Comparison of ENCODE assay signal across 8 cellular contexts in the genomic region with DNA sequence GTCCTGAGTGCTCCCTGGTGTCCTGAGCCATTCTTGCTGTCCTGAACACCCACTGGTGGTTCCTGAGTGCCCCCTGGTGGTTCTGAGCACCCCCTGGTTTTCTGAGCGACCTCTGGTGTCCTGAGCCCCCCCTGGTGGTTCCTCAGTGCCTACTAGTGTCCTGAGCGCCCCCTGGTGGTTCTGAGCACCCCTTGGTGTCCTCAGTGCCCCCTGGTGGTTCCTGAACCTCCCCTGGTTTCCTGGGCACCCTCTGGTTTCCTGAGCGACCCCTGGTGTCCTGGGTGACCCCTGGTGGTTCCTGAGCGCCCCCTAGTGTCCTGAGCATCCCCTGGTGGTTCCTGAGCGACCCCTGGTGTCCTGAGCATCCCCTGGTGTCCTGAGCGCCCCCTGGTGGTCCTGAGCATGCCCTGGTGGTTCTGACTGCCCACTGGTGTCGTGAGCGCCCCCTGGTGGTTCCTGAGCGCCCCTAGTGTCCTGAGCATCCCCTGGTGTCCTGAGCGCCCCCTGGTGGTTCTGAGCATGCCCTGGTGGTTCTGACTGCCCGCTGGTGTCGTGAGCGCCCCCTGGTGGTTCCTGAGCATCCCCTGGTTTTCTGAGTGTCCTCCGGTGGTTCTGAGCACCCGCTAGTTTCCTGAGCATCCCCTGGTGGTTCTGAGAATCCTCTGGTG.
DNase-seq lines count a peak whose midpoint lies in the region; ATAC-seq and TF ChIP-seq lines count a peak whose summit lies in the region.
"Had no signal": no experiment of that assay in that cellular context is flagged by ENCODE, and none has a peak within 500 bp of the region (broad histone marks: within the 10 kb centered on the region; RNA-seq: fewer than 3 reads in every experiment).

No MANE protein-coding gene starts in this region.

- ATAC-seq in GM18511 (IDR thresholded peaks at IDR 0.05; ENCODE audit: unreplicated experiment) (peak; percentile 72), HG02678 (IDR thresholded peaks at IDR 0.05; ENCODE audit: unreplicated experiment) (peak; percentile 92), right cardiac atrium (peak; percentile 54 to 56)

- peak overlapping the region; percentile 51; the same call in 1 of the 2 replicates for H3K9ac ChIP-seq in OCI-LY3 (ENCODE audit: low read length)

- WGBS in right cardiac atrium: 67% methylated on average over 15 of the region's 15 CpGs

- intact Hi-C loops in right cardiac atrium (cut with DNase I): no loop called here

- no peaks in the 10 kb centered on the region for H3K79me2 ChIP-seq in OCI-LY3 (ENCODE audit: low read length)

- H2AFZ ChIP-seq in OCI-LY3 (ENCODE audit: low read depth, low read length): no peak overlapping the region

- no peaks in the 10 kb centered on the region for H4K20me1 ChIP-seq in OCI-LY3 (ENCODE audit: insufficient read depth, low read length)

- H3K4me1 ChIP-seq in OCI-LY3 (ENCODE audit: low read length): peaks cover 13% of the 10 kb centered on the region
- H3K4me1 ChIP-seq in right cardiac atrium (ENCODE audit: control insufficient read depth, insufficient read depth, low read length): no peaks in the 10 kb centered on the region
- H3K4me1 ChIP-seq: ascending aorta had no signal

- H3K9me3 ChIP-seq in OCI-LY3 (ENCODE audit: insufficient read depth, low read length): no peaks in the 10 kb centered on the region
- H3K9me3 ChIP-seq in right cardiac atrium (ENCODE audit: control insufficient read depth, low read length): no peaks in the 10 kb centered on the region
- H3K9me3 ChIP-seq: ascending aorta had no signal

- peak overlapping the region; percentile 66 for H3K4me3 ChIP-seq in OCI-LY3 (ENCODE audit: low read length)
- no peak overlapping the region for H3K4me3 ChIP-seq in right cardiac atrium (ENCODE audit: low read length)
- H3K4me3 ChIP-seq: ascending aorta had no signal

- DNase-seq in activated effector memory CD4-positive, alpha-beta T cell treated with Interleukin-2 at 50 U/mL for 16 hours: peak; percentile 65
- peak; percentile 38 to 78 (median 76) for DNase-seq in right cardiac atrium
- peak; percentile 84 for DNase-seq in stimulated activated CD8-positive, alpha-beta memory T cell treated with anti-CD3 and anti-CD28 coated beads, Interleukin-4, amount 100 ng/mL, for 24 hours (ENCODE audit: low read depth)
- no peak for DNase-seq in AG20443 (ENCODE audit: low spot score)

- no peaks in the 10 kb centered on the region for H3K36me3 ChIP-seq in OCI-LY3 (replicated peaks; ENCODE audit: low read depth, low read length)
- H3K36me3 ChIP-seq: ascending aorta had no signal

- H3K27ac ChIP-seq in OCI-LY3 (ENCODE audit: low read length) (peak overlapping the region; percentile 71), right cardiac atrium (ENCODE audit: low read length) (no peak overlapping the region)
- H3K27ac ChIP-seq: ascending aorta had no signal

- H3K27me3 ChIP-seq in OCI-LY3 (ENCODE audit: low read depth, low read length) (no peaks in the 10 kb centered on the region), right cardiac atrium (ENCODE audit: control insufficient read depth, insufficient read depth) (no peaks in the 10 kb centered on the region)
- H3K27me3 ChIP-seq: ascending aorta had no signal

- TF ChIP-seq CTCF in OCI-LY3 (IDR thresholded peaks at IDR 0.05; ENCODE audit: low read depth, low read length): peak; percentile 86

- H3K4me2 ChIP-seq in OCI-LY3 (ENCODE audit: low read length): peak overlapping the region; percentile 68
